In the genomic region with DNA sequence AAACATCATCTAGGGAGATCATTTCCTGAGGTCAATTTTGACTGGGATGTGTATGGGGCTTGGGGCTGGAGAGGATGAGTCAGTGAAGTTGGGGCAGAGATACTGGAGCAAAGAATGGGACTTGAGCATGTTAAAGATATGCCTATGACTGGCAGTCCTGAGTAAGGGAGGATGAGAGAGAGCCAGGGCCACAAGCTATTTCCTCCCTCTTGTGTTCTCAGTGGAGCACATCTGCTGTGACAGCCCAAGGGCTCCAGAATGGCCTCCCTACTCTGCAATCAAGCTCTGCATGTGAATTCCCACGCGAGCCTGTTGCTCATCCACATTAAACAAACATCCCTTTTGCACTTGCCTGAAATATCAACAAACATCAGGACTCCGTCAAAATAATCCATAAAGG, we compare ENCODE assay signal across 11 cellular contexts. TPM values are rescaled to one million over a fixed set of nuclear protein-coding genes. Genes with fewer than 3 reads are reported as not detected.
DNase-seq lines count a peak whose midpoint lies in the region; ATAC-seq and TF ChIP-seq lines count a peak whose summit lies in the region.
"Had no signal": no experiment of that assay in that cellular context is flagged by ENCODE, and none has a peak within 500 bp of the region (broad histone marks: within the 10 kb centered on the region; RNA-seq: fewer than 3 reads in every experiment).

No MANE protein-coding gene starts in this region.

- H3K27ac Mint-ChIP-seq in osteocyte (ENCODE audit: unreplicated experiment) = peak overlapping the region; percentile 86
- H3K27ac Mint-ChIP-seq: activated T-helper 2 cell treated with anti-CD3 and anti-CD28 coated beads, Interferon-gamma antibody, Interleukin-2, Interleukin-4, amounts not matched to agents 10 μg/mL and 5 μg/mL and 100 μg/mL, durations not matched to agents 14 hours and 24 hours and 36 hours; stimulated activated naive CD8-positive, alpha-beta T cell treated with anti-CD3 and anti-CD28 coated beads, Interleukin-15, amount 100 ng/mL, for 72 hours had no signal

- no peak overlapping the region for H3K4me3 Mint-ChIP-seq in osteocyte (ENCODE audit: unreplicated experiment)
- H3K4me3 Mint-ChIP-seq: stimulated activated naive CD8-positive, alpha-beta T cell treated with anti-CD3 and anti-CD28 coated beads, Interleukin-15, amount 100 ng/mL, for 72 hours had no signal

- no peaks in the 10 kb centered on the region for H3K27me3 Mint-ChIP-seq in osteocyte (ENCODE audit: unreplicated experiment)

- peak overlapping the region; percentile 36 for H3K27ac ChIP-seq in GM23248

- peaks cover 27% of the 10 kb centered on the region for H3K4me1 Mint-ChIP-seq in osteocyte (ENCODE audit: unreplicated experiment)
- H3K4me1 Mint-ChIP-seq: stimulated activated naive CD8-positive, alpha-beta T cell treated with anti-CD3 and anti-CD28 coated beads, Interleukin-15, amount 100 ng/mL, for 72 hours had no signal

- H3K9me2 ChIP-seq in GM23248 (ENCODE audit: insufficient read depth) = no peaks in the 10 kb centered on the region

- no peaks in the 10 kb centered on the region for H4K20me1 ChIP-seq in GM23248 (ENCODE audit: insufficient read depth)

- DNase-seq in GM23248 = peak; percentile 75
- DNase-seq in NCI-H69 (lab: John Stamatoyannopoulos, UW) = peak; percentile 70
- peak; percentile 59 for DNase-seq in fibroblast of mammary gland (ENCODE audit: low read depth)
- DNase-seq in osteocyte (ENCODE audit: extremely low spot score, unreplicated experiment) = no peak
- no peak for DNase-seq in stimulated activated CD4-positive, alpha-beta T cell treated with anti-CD3 and anti-CD28 coated beads, Interleukin-2, amount 100 ng/mL, for 24 hours
- no peak for DNase-seq in LoVo (ENCODE audit: low spot score)
- DNase-seq: Karpas-422; stimulated activated naive CD8-positive, alpha-beta T cell treated with anti-CD3 and anti-CD28 coated beads, Interleukin-15, amount 100 ng/mL, for 72 hours had no signal

- H3K27me3 ChIP-seq in GM23248 (replicated peaks; ENCODE audit: insufficient read depth) = no peaks in the 10 kb centered on the region

- peaks cover 14% of the 10 kb centered on the region for H3K4me1 ChIP-seq in GM23248 (ENCODE audit: insufficient read depth)

- in situ Hi-C loops in GM23248 (cut with MboI) = no loop called here

- peaks cover 7% of the 10 kb centered on the region; the same call in 1 of the 2 replicates for H3F3A ChIP-seq in GM23248 (ENCODE audit: insufficient read depth)

- H3K36me3 ChIP-seq in GM23248 (ENCODE audit: low read depth) = no peaks in the 10 kb centered on the region

- H3K36me3 Mint-ChIP-seq in osteocyte (ENCODE audit: unreplicated experiment) = no peaks in the 10 kb centered on the region

- TF ChIP-seq CTCF in fibroblast of mammary gland (conservative IDR thresholded peaks at IDR 0.05; ENCODE audit: control insufficient read depth, insufficient read depth, low read depth, low read length) = no peak
- TF ChIP-seq CTCF in osteocyte (IDR thresholded peaks at IDR 0.05) = no peak

- H3K9ac ChIP-seq in GM23248 = no peak overlapping the region

- WGBS in GM23248 (ENCODE audit: low coverage in 1 of 2, low lambda C conversion rate in 2 of 2, missing lambda C conversion rate in 2 of 2), 2 experiments = 52 to 64% methylated on average over 3 of the region's 3 CpGs

- peaks cover 5% of the 10 kb centered on the region for H3K9me3 Mint-ChIP-seq in osteocyte (ENCODE audit: unreplicated experiment)
- H3K9me3 Mint-ChIP-seq: stimulated activated naive CD8-positive, alpha-beta T cell treated with anti-CD3 and anti-CD28 coated beads, Interleukin-15, amount 100 ng/mL, for 72 hours had no signal

- H3K79me2 ChIP-seq in GM23248 (ENCODE audit: insufficient read depth) = no peaks in the 10 kb centered on the region

- H3K4me2 ChIP-seq in GM23248 (ENCODE audit: unreplicated experiment) = peak overlapping the region; percentile 18

- no peak for ATAC-seq in GM21717 (IDR thresholded peaks at IDR 0.05; ENCODE audit: unreplicated experiment)
- ATAC-seq: HCT116; stimulated activated naive CD8-positive, alpha-beta T cell treated with anti-CD3 and anti-CD28 coated beads, Interleukin-15, amount 100 ng/mL, for 72 hours had no signal

- H3K9me3 ChIP-seq in GM23248 (ENCODE audit: low read depth) = no peaks in the 10 kb centered on the region

- no peak overlapping the region for H3K4me3 ChIP-seq in GM23248
- H3K4me3 ChIP-seq in fibroblast of mammary gland (ENCODE audit: control insufficient read depth, low read depth, low read length) = no peak overlapping the region

- H2AFZ ChIP-seq in GM23248 = no peak overlapping the region

RNA-seq across cellular contexts. Expression of a gene that starts 9.3 kb away (rescaled TPM):
- 0.11 TPM in 1 of 2 replicates, not detected in the other for total RNA-seq in GM23248 (2014; rRNA removed; shearing (Covaris generic))
- 0.11 TPM in 1 of 2 replicates, not detected in the other for polyA plus RNA-seq in GM23248 (2016; fragmentation: Nextera tagmentation; extraction: Ambion mirVana)
- total RNA-seq in osteocyte = 0.10 and 0.94 TPM in 2 replicates

RNA-seq across cellular contexts. Expression of a gene that starts 31.8 kb away (rescaled TPM):
- total RNA-seq in GM23248 (2014; rRNA removed; shearing (Covaris generic)) = 56.0 and 63.4 TPM in 2 replicates
- 94.1 and 99.6 TPM in 2 replicates for polyA plus RNA-seq in GM23248 (2016; fragmentation: Nextera tagmentation; extraction: Ambion mirVana)
- total RNA-seq in osteocyte = 56.8 and 60.9 TPM in 2 replicates

RNA-seq across cellular contexts. Expression of a gene that starts 32.2 kb away (rescaled TPM):
- 65.5 and 93.8 TPM in 2 replicates for total RNA-seq in GM23248 (2014; rRNA removed; shearing (Covaris generic))
- 188 TPM in 2 replicates for polyA plus RNA-seq in GM23248 (2016; fragmentation: Nextera tagmentation; extraction: Ambion mirVana)
- total RNA-seq in osteocyte = 48.2 and 50.8 TPM in 2 replicates

Comparison
In these comparisons a context has a peak if more than half of its experiments do, and no peak if none do; other contexts are left out.
1. DNase-seq: peak in GM23248 (single experiment), NCI-H69 (single experiment) and fibroblast of mammary gland (single experiment); none in osteocyte (single experiment), stimulated activated CD4-positive, alpha-beta T cell treated with anti-CD3 and anti-CD28 coated beads, Interleukin-2, amount 100 ng/mL, for 24 hours (0 of 2) and LoVo (single experiment).